Comparison of ENCODE assay signal across 22 cellular contexts in genomic region chr7:69928609-69929008, GRCh38.
"Had no signal": no experiment of that assay in that cellular context is flagged by ENCODE, and none has a peak within 500 bp of the region (broad histone marks: within the 10 kb centered on the region; RNA-seq: fewer than 3 reads in every experiment).

No MANE protein-coding gene starts in this region.

- H3K27ac ChIP-seq: coronary artery, dorsolateral prefrontal cortex, esophagus muscularis mucosa, foreskin keratinocyte, gastroesophageal sphincter, heart left ventricle, hepatocyte, left lung, lower lobe of right lung had no signal

- DNase-seq: dermis blood vessel endothelial cell; dorsolateral prefrontal cortex; effector CD4-positive, alpha-beta T cell; effector memory CD4-positive, alpha-beta T cell; foreskin keratinocyte; heart left ventricle; hypothalamus; immature natural killer cell; islet precursor cell; kidney; kidney glomerular epithelial cell; left colon; left ventricle myocardium superior; lower lobe of right lung; mesenchymal stem cell; mucosa of descending colon; naive B cell had no signal

- H3K4me3 ChIP-seq: coronary artery, dorsolateral prefrontal cortex, esophagus muscularis mucosa, gastroesophageal sphincter, heart left ventricle, hepatocyte, left lung, lower lobe of right lung, mucosa of descending colon had no signal

- H3K9me3 ChIP-seq: esophagus muscularis mucosa, lower lobe of right lung, mucosa of descending colon had no signal

- H2AFZ ChIP-seq: hepatocyte had no signal

- ATAC-seq: foreskin keratinocyte, gastroesophageal sphincter, heart left ventricle, left colon, left lung, left ventricle myocardium superior, lower lobe of right lung, mucosa of descending colon had no signal

- H3K36me3 ChIP-seq: gastroesophageal sphincter, heart left ventricle, left lung, lower lobe of right lung had no signal

- H3K27me3 ChIP-seq: dorsolateral prefrontal cortex, esophagus muscularis mucosa, foreskin keratinocyte, gastroesophageal sphincter, heart left ventricle, left lung had no signal

- H3K4me1 ChIP-seq: foreskin keratinocyte, heart left ventricle, left lung, lower lobe of right lung had no signal

- H3K4me2 ChIP-seq: hepatocyte had no signal
